ENCODE assay signal across 27 cellular contexts in genomic region chr7:43211693-43212092, GRCh38.
DNase-seq lines count a peak whose midpoint lies in the region; ATAC-seq, FAIRE-seq and TF ChIP-seq lines count a peak whose summit lies in the region.
"Had no signal": no experiment of that assay in that cellular context is flagged by ENCODE, and none has a peak within 500 bp of the region (broad histone marks: within the 10 kb centered on the region; RNA-seq: fewer than 3 reads in every experiment).

No MANE protein-coding gene starts in this region.

- H3K4me1 ChIP-seq in GM23248 (ENCODE audit: insufficient read depth) (peaks cover 11% of the 10 kb centered on the region; the same call in 1 of the 2 replicates), upper lobe of right lung (no peaks in the 10 kb centered on the region)
- H3K4me1 ChIP-seq in CD8-positive, alpha-beta memory T cell (ENCODE audit: insufficient read depth, low read length) = no peaks in the 10 kb centered on the region
- H3K4me1 ChIP-seq: uterus had no signal

- no peak for DNase-seq in GM23248
- DNase-seq in RCC 7860 (ENCODE audit: low spot score) = peak; percentile 47
- peak; percentile 75 for DNase-seq in kidney tubule cell (ENCODE audit: low spot score)
- DNase-seq in upper lobe of right lung = no peak
- no peak for DNase-seq in NCI-H526 (lab: John Stamatoyannopoulos, UW)
- DNase-seq in CD8-positive, alpha-beta memory T cell = no peak
- DNase-seq: activated CD4-positive, alpha-beta T cell treated with anti-CD3 and anti-CD28 coated beads, Interleukin-2, amount 10 ng/mL, durations not matched to agents 7 days and 5 days; aorta; central memory CD4-positive, alpha-beta T cell; dermis blood vessel endothelial cell; islet precursor cell; naive B cell; NCI-H187; NCI-H526 treated with DMSO at 0.1 percent for 48 hours; nucleus accumbens; RPMI8226; stimulated activated CD4-positive, alpha-beta T cell treated with anti-CD3 and anti-CD28 coated beads, Interleukin-2, amount 100 ng/mL, for 24 hours; substantia nigra; T-helper 17 cell; uterus had no signal

- no peaks in the 10 kb centered on the region for H3K9me2 ChIP-seq in GM23248 (ENCODE audit: insufficient read depth)

- no peak overlapping the region for H3K4me3 Mint-ChIP-seq in CD8-positive, alpha-beta memory T cell
- H3K4me3 Mint-ChIP-seq: activated CD4-positive, alpha-beta T cell treated with anti-CD3 and anti-CD28 coated beads, Interleukin-2, amount 10 ng/mL, durations not matched to agents 7 days and 5 days; activated naive CD4-positive, alpha-beta T cell treated with anti-CD3 and anti-CD28 coated beads, Interleukin-2, amount 50 U/mL, for 24 hours; naive B cell; stimulated activated effector memory CD8-positive, alpha-beta T cell treated with anti-CD3 and anti-CD28 coated beads, Interleukin-12 subunit alpha, Interleukin-12 subunit beta, amount 100 ng/mL, for 72 hours; T-helper 17 cell had no signal

- no peak overlapping the region for H3K27ac ChIP-seq in GM23248
- no peak overlapping the region for H3K27ac ChIP-seq in upper lobe of right lung
- no peak overlapping the region for H3K27ac ChIP-seq in CD8-positive, alpha-beta memory T cell (ENCODE audit: low read depth, low read length)
- H3K27ac ChIP-seq: SK-N-MC, uterus, VCaP had no signal

- no peak overlapping the region for H2AFZ ChIP-seq in GM23248

- H3K36me3 Mint-ChIP-seq in CD8-positive, alpha-beta memory T cell = no peaks in the 10 kb centered on the region
- H3K36me3 Mint-ChIP-seq: activated naive CD4-positive, alpha-beta T cell treated with anti-CD3 and anti-CD28 coated beads, Interleukin-2, amount 50 U/mL, for 24 hours; naive B cell; stimulated activated effector memory CD8-positive, alpha-beta T cell treated with anti-CD3 and anti-CD28 coated beads, Interleukin-12 subunit alpha, Interleukin-12 subunit beta, amount 100 ng/mL, for 72 hours had no signal

- peaks cover 12 to 36% of the 10 kb centered on the region in 2 donors for H3K27me3 Mint-ChIP-seq in CD8-positive, alpha-beta memory T cell

- intact Hi-C loops in upper lobe of right lung (cut with DNase I) = no loop called here

- no peaks in the 10 kb centered on the region for H3K36me3 ChIP-seq in GM23248 (ENCODE audit: low read depth)
- H3K36me3 ChIP-seq in upper lobe of right lung = no peaks in the 10 kb centered on the region
- H3K36me3 ChIP-seq in CD8-positive, alpha-beta memory T cell (ENCODE audit: insufficient read depth, low read length) = no peaks in the 10 kb centered on the region
- H3K36me3 ChIP-seq: uterus had no signal

- in situ Hi-C loops in GM23248 (cut with MboI) = no loop called here

- no peak overlapping the region for H3K9ac ChIP-seq in GM23248

- H4K20me1 ChIP-seq in GM23248 (ENCODE audit: insufficient read depth) = no peaks in the 10 kb centered on the region

- H3K9me3 ChIP-seq in GM23248 (ENCODE audit: low read depth) = no peaks in the 10 kb centered on the region
- no peaks in the 10 kb centered on the region for H3K9me3 ChIP-seq in upper lobe of right lung
- H3K9me3 ChIP-seq in CD8-positive, alpha-beta memory T cell (ENCODE audit: low read length) = no peaks in the 10 kb centered on the region
- H3K9me3 ChIP-seq: uterus had no signal

- H3F3A ChIP-seq in GM23248 (ENCODE audit: insufficient read depth) = no peaks in the 10 kb centered on the region

- H3K27ac Mint-ChIP-seq in CD8-positive, alpha-beta memory T cell = no peak overlapping the region
- H3K27ac Mint-ChIP-seq: activated CD4-positive, alpha-beta T cell treated with anti-CD3 and anti-CD28 coated beads, Interleukin-2, amount 10 ng/mL, durations not matched to agents 7 days and 5 days; activated naive CD4-positive, alpha-beta T cell treated with anti-CD3 and anti-CD28 coated beads, Interleukin-2, amount 50 U/mL, for 24 hours; naive B cell; stimulated activated effector memory CD8-positive, alpha-beta T cell treated with anti-CD3 and anti-CD28 coated beads, Interleukin-12 subunit alpha, Interleukin-12 subunit beta, amount 100 ng/mL, for 72 hours; T-helper 17 cell had no signal

- POLR2A ChIA-PET in CD8-positive, alpha-beta memory T cell (lab: Charles Lee) = no interaction called here

- H3K27me3 ChIP-seq in GM23248 (replicated peaks; ENCODE audit: insufficient read depth) (no peaks in the 10 kb centered on the region), upper lobe of right lung (no peaks in the 10 kb centered on the region)
- no peaks in the 10 kb centered on the region for H3K27me3 ChIP-seq in CD8-positive, alpha-beta memory T cell (ENCODE audit: insufficient read depth, low read length, poor library complexity, severe bottlenecking)
- H3K27me3 ChIP-seq: uterus had no signal

- no peak for TF ChIP-seq CTCF in upper lobe of right lung (IDR thresholded peaks at IDR 0.05)

- CTCF ChIA-PET in CD8-positive, alpha-beta memory T cell (lab: Charles Lee) = no interaction called here

- H3K4me1 Mint-ChIP-seq in CD8-positive, alpha-beta memory T cell = no peaks in the 10 kb centered on the region
- H3K4me1 Mint-ChIP-seq: activated CD4-positive, alpha-beta T cell treated with anti-CD3 and anti-CD28 coated beads, Interleukin-2, amount 10 ng/mL, durations not matched to agents 7 days and 5 days; activated naive CD4-positive, alpha-beta T cell treated with anti-CD3 and anti-CD28 coated beads, Interleukin-2, amount 50 U/mL, for 24 hours; naive B cell; stimulated activated effector memory CD8-positive, alpha-beta T cell treated with anti-CD3 and anti-CD28 coated beads, Interleukin-12 subunit alpha, Interleukin-12 subunit beta, amount 100 ng/mL, for 72 hours; T-helper 17 cell had no signal

- ATAC-seq in upper lobe of right lung = peak; percentile 38
- no peak for ATAC-seq in HG02840 (IDR thresholded peaks at IDR 0.05; ENCODE audit: low FRiP score, unreplicated experiment)
- ATAC-seq: stimulated activated effector memory CD8-positive, alpha-beta T cell treated with anti-CD3 and anti-CD28 coated beads, Interleukin-12 subunit alpha, Interleukin-12 subunit beta, amount 100 ng/mL, for 72 hours; T-helper 17 cell had no signal

- H3K4me3 ChIP-seq in GM23248 = no peak overlapping the region
- H3K4me3 ChIP-seq in upper lobe of right lung = no peak overlapping the region
- no peak overlapping the region for H3K4me3 ChIP-seq in CD8-positive, alpha-beta memory T cell (ENCODE audit: low read length)
- H3K4me3 ChIP-seq: lung, SK-N-MC, smooth muscle cell, uterus had no signal

- H3K4me2 ChIP-seq in GM23248 (ENCODE audit: unreplicated experiment) = peak overlapping the region; percentile 31
- H3K4me2 ChIP-seq: smooth muscle cell had no signal

- no peak for FAIRE-seq in RCC 7860 (lab: Jason Lieb, UNC)

- no peaks in the 10 kb centered on the region for H3K9me3 Mint-ChIP-seq in CD8-positive, alpha-beta memory T cell
- H3K9me3 Mint-ChIP-seq: activated CD4-positive, alpha-beta T cell treated with anti-CD3 and anti-CD28 coated beads, Interleukin-2, amount 10 ng/mL, durations not matched to agents 7 days and 5 days; activated naive CD4-positive, alpha-beta T cell treated with anti-CD3 and anti-CD28 coated beads, Interleukin-2, amount 50 U/mL, for 24 hours; naive B cell; stimulated activated effector memory CD8-positive, alpha-beta T cell treated with anti-CD3 and anti-CD28 coated beads, Interleukin-12 subunit alpha, Interleukin-12 subunit beta, amount 100 ng/mL, for 72 hours had no signal

- H3K79me2 ChIP-seq in GM23248 (ENCODE audit: insufficient read depth) = no peaks in the 10 kb centered on the region

Comparison
In these comparisons a context has a peak if more than half of its experiments do, and no peak if none do; other contexts are left out.
1. DNase-seq: peak in RCC 7860 (single experiment) and kidney tubule cell (single experiment); none in GM23248 (single experiment), upper lobe of right lung (single experiment), NCI-H526 (0 of 2) and CD8-positive, alpha-beta memory T cell (0 of 5).